ENCODE assay signal across 8 cellular contexts in the genomic region with DNA sequence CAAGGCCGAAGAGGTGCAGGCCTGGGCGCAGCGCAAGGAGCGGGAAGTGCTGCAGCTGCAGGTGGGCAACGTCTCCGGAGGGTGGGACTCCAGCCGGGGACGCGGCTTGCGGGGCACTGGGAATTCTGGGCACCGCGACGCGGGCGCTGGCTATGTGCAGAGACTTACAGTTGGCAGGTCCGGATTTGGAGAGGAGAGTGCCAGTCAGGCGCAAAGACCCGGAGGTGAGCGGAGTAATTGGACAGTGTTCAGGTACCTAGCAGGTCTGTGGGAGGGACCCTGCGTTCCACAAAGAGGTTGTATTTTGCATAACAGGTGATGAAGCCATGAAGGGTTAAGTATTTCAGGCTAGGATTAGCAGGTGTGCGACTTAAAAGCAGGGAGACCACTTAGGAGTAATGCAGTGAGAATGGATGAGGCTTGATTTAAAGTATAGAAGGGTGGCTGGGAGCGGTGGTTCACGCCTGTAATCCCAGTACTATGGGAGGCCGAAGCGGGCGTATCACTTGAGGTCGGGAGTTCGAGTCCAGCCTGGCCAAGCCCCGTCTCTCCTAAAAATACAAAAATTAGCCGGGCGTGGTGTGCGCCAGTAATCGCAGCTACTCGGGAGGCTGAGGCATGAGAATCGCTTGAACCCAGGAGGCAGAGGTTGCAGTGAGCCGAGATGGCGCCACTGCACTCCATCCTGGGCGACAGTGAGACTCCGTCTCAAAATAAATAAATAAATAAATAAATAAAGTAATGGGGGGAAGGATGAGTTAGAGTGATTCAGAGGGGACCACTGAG. TPM values are rescaled to one million over a fixed set of nuclear protein-coding genes. Genes with fewer than 3 reads are reported as not detected.
DNase-seq lines count a peak whose midpoint lies in the region; ATAC-seq and TF ChIP-seq lines count a peak whose summit lies in the region.

No MANE protein-coding gene starts in this region.

- peak overlapping the region; percentile 86 for H3K4me2 ChIP-seq in OCI-LY1 (ENCODE audit: low read length)

- peak overlapping the region; percentile 81 for H3K4me3 ChIP-seq in OCI-LY1 (ENCODE audit: low read depth, low read length, poor library complexity, severe bottlenecking)
- peak overlapping the region; percentile 95 for H3K4me3 ChIP-seq in coronary artery
- peak overlapping the region; percentile 75 to 82 for H3K4me3 ChIP-seq in mucosa of rectum (ENCODE audit: low read length in 2 of 2)

- peaks cover 0 to 2% (median 1%) of the 10 kb centered on the region in 3 donors for H3K27me3 Mint-ChIP-seq in CD14-positive monocyte (ENCODE audit: low read depth in 3 of 3)

- ATAC-seq in HG02938 (IDR thresholded peaks at IDR 0.05; ENCODE audit: unreplicated experiment) (peak; percentile 2), GM19023 (IDR thresholded peaks at IDR 0.05; ENCODE audit: unreplicated experiment) (no peak)

- peaks cover 5% of the 10 kb centered on the region; the same call in 1 of the 2 replicates for H3K79me2 ChIP-seq in OCI-LY1 (ENCODE audit: insufficient read depth, low read length)

- no peaks in the 10 kb centered on the region for H3K9me3 Mint-ChIP-seq in CD14-positive monocyte

- no peaks in the 10 kb centered on the region for H4K20me1 ChIP-seq in OCI-LY1 (ENCODE audit: insufficient read depth, low read length)

- H3K9me2 ChIP-seq in OCI-LY1 (ENCODE audit: low read depth, low read length), result no peaks in the 10 kb centered on the region

- intact Hi-C loops in CD14-positive monocyte (cut with micrococcal nuclease), result loop anchor here in 1 of 2 donors (5.0 kb wide), 1 partner anchor 155 kb away; a partner anchor contains a TSS

- peaks cover 6% of the 10 kb centered on the region for H3F3A ChIP-seq in OCI-LY1 (ENCODE audit: insufficient read depth, low read length)

- H2AFZ ChIP-seq in OCI-LY1 (ENCODE audit: low read length), result no peak overlapping the region

- no peaks in the 10 kb centered on the region for H3K27me3 ChIP-seq in OCI-LY1 (ENCODE audit: insufficient read depth, low read length)
- H3K27me3 ChIP-seq in mucosa of rectum (ENCODE audit: control insufficient read depth in 2 of 2, insufficient read depth in 2 of 2, low read length in 2 of 2), result no peaks in the 10 kb centered on the region

- TF ChIP-seq CTCF in CD14-positive monocyte (IDR thresholded peaks at IDR 0.05), result no peak
- TF ChIP-seq CTCF in OCI-LY1 (IDR thresholded peaks at IDR 0.05; ENCODE audit: low read length), result no peak
- TF ChIP-seq CTCF in coronary artery (IDR thresholded peaks at IDR 0.05), result no peak

- H3K36me3 ChIP-seq in OCI-LY1 (ENCODE audit: insufficient read depth, low read length) (peaks cover 34% of the 10 kb centered on the region), mucosa of rectum (ENCODE audit: control insufficient read depth in 2 of 2, insufficient read depth in 2 of 2, low read length in 2 of 2) (peaks cover 13 to 23% of the 10 kb centered on the region in 2 donors)

- H3K9me3 ChIP-seq in OCI-LY1 (ENCODE audit: low read length) (no peaks in the 10 kb centered on the region), mucosa of rectum (ENCODE audit: control insufficient read depth in 2 of 2, low read length in 2 of 2) (no peaks in the 10 kb centered on the region)

- H3K27ac ChIP-seq in OCI-LY1 (ENCODE audit: low read depth, low read length, poor library complexity, severe bottlenecking) (no peak overlapping the region), coronary artery (peak overlapping the region; percentile 94 to 95), mucosa of rectum (ENCODE audit: low read depth in 2 of 2, low read length in 2 of 2) (peak overlapping the region in 1 of 2 donors; percentile 88)

- H3K4me1 ChIP-seq in OCI-LY1 (ENCODE audit: insufficient read depth, low read length, severe bottlenecking), result peaks cover 19% of the 10 kb centered on the region
- H3K4me1 ChIP-seq in mucosa of rectum (ENCODE audit: control insufficient read depth in 2 of 2, insufficient read depth in 2 of 2, low read length in 2 of 2), result peaks cover 6 to 10% of the 10 kb centered on the region in 2 donors

- peaks cover 31 to 35% of the 10 kb centered on the region in 2 donors for H3K36me3 Mint-ChIP-seq in CD14-positive monocyte

- DNase-seq in CD14-positive monocyte (ENCODE audit: low spot score), result no peak
- no peak for DNase-seq in coronary artery (ENCODE audit: low spot score)
- no peak for DNase-seq in NCI-H1694 treated with DMSO at 0.1 percent for 48 hours (lab: John Stamatoyannopoulos, UW)
- DNase-seq in activated gamma-delta T cell (lab: John Stamatoyannopoulos, UW), result no peak

- H3K4me1 Mint-ChIP-seq in CD14-positive monocyte, result peaks cover 19% of the 10 kb centered on the region

- H3K9ac ChIP-seq in OCI-LY1 (ENCODE audit: low read length) (peak overlapping the region; percentile 73), mucosa of rectum (ENCODE audit: low read depth in 1 of 2, low read length in 2 of 2) (peak overlapping the region; percentile 66 to 67)

- peak overlapping the region; percentile 80 to 87 for H3K4me3 Mint-ChIP-seq in CD14-positive monocyte

- peak overlapping the region in 5 of 7 donors; percentile 21 to 70 (median 35) for H3K27ac Mint-ChIP-seq in CD14-positive monocyte

RNA-seq across cellular contexts. Expression of a gene that starts 1.0 kb away (rescaled TPM):
- polyA plus RNA-seq in CD14-positive monocyte, result 10 to 100 TPM; 29.8 to 36.6 TPM

RNA-seq across cellular contexts. Expression of a gene that starts 3.4 kb away (rescaled TPM):
- polyA plus RNA-seq in CD14-positive monocyte, result not detected

RNA-seq across cellular contexts. Expression of a gene that starts 24.6 kb away (rescaled TPM):
- not detected for polyA plus RNA-seq in CD14-positive monocyte

RNA-seq across cellular contexts. Expression of a gene that starts 37.7 kb away (rescaled TPM):
- not detected for polyA plus RNA-seq in CD14-positive monocyte
